17 cellular contexts compared by ENCODE assay signal in genomic region chr12:110105961-110106540, GRCh38.
"Had no signal": no experiment of that assay in that cellular context is flagged by ENCODE, and none has a peak within 500 bp of the region (broad histone marks: within the 10 kb centered on the region; RNA-seq: fewer than 3 reads in every experiment).

No MANE protein-coding gene starts in this region.

- H3K27me3 Mint-ChIP-seq: stimulated activated naive B cell treated with anti-CD40 and anti-IgM and Interleukin-4, amounts not matched to agents 10 μg/mL and 1 μg/mL and 100 μg/mL, for 72 hours had no signal

- H3K9me3 ChIP-seq: esophagus muscularis mucosa had no signal

- H3K36me3 ChIP-seq: esophagus muscularis mucosa had no signal

- H3K27ac ChIP-seq: parathyroid adenoma, SK-N-MC had no signal

- H3K4me3 Mint-ChIP-seq: activated CD4-positive, alpha-beta T cell treated with anti-CD3 and anti-CD28 coated beads, Interleukin-2, amount 10 ng/mL, durations not matched to agents 24 days and 14 days; activated naive CD8-positive, alpha-beta T cell treated with anti-CD3 and anti-CD28 coated beads for 36 hours; activated T-cell treated with anti-CD3 and anti-CD28 coated beads, Interleukin-2, amount 50 U/mL, for 72 hours; stimulated activated naive B cell treated with anti-CD40 and anti-IgM and Interleukin-4, amounts not matched to agents 10 μg/mL and 1 μg/mL and 100 μg/mL, for 72 hours had no signal

- H3K36me3 Mint-ChIP-seq: activated naive CD8-positive, alpha-beta T cell treated with anti-CD3 and anti-CD28 coated beads for 36 hours; stimulated activated naive B cell treated with anti-CD40 and anti-IgM and Interleukin-4, amounts not matched to agents 10 μg/mL and 1 μg/mL and 100 μg/mL, for 72 hours had no signal

- H3K27me3 ChIP-seq: esophagus muscularis mucosa had no signal

- H3K27ac Mint-ChIP-seq: activated CD4-positive, alpha-beta T cell treated with anti-CD3 and anti-CD28 coated beads, Interleukin-2, amount 10 ng/mL, durations not matched to agents 24 days and 14 days; activated naive CD8-positive, alpha-beta T cell treated with anti-CD3 and anti-CD28 coated beads for 36 hours; activated T-cell treated with anti-CD3 and anti-CD28 coated beads, Interleukin-2, amount 50 U/mL, for 72 hours; stimulated activated naive B cell treated with anti-CD40 and anti-IgM and Interleukin-4, amounts not matched to agents 10 μg/mL and 1 μg/mL and 100 μg/mL, for 72 hours had no signal

- H3K4me3 ChIP-seq: esophagus muscularis mucosa, lung, SK-N-MC had no signal

- DNase-seq: activated CD4-positive, alpha-beta T cell treated with anti-CD3 and anti-CD28 coated beads, Interleukin-2, amount 10 ng/mL, durations not matched to agents 24 days and 14 days; activated CD4-positive, CD25-positive, alpha-beta regulatory T cell; activated CD8-positive, alpha-beta memory T cell treated with anti-CD3 and anti-CD28 coated beads, Interleukin-2, amount 50 U/mL, for 48 hours; activated gamma-delta T cell; activated naive CD8-positive, alpha-beta T cell treated with anti-CD3 and anti-CD28 coated beads for 36 hours; activated T-cell treated with anti-CD3 and anti-CD28 coated beads, Interleukin-2, amount 50 U/mL, for 72 hours; effector CD4-positive, alpha-beta T cell; foreskin melanocyte; head of caudate nucleus; left colon; midbrain; stimulated activated CD4-positive, alpha-beta T cell treated with anti-CD3 and anti-CD28 coated beads, Interleukin-4, amount 100 ng/mL, for 1 hour; stimulated activated naive B cell treated with anti-CD40 and anti-IgM and Interleukin-4, amounts not matched to agents 10 μg/mL and 1 μg/mL and 100 μg/mL, for 72 hours had no signal

- ATAC-seq: activated T-cell treated with anti-CD3 and anti-CD28 coated beads, Interleukin-2, amount 50 U/mL, for 72 hours; left colon; stimulated activated naive B cell treated with anti-CD40 and anti-IgM and Interleukin-4, amounts not matched to agents 10 μg/mL and 1 μg/mL and 100 μg/mL, for 72 hours had no signal

- H3K9me3 Mint-ChIP-seq: activated naive CD8-positive, alpha-beta T cell treated with anti-CD3 and anti-CD28 coated beads for 36 hours; activated T-cell treated with anti-CD3 and anti-CD28 coated beads, Interleukin-2, amount 50 U/mL, for 72 hours; stimulated activated naive B cell treated with anti-CD40 and anti-IgM and Interleukin-4, amounts not matched to agents 10 μg/mL and 1 μg/mL and 100 μg/mL, for 72 hours had no signal
